Comparison of ENCODE assay signal across 22 cellular contexts in the genomic region with DNA sequence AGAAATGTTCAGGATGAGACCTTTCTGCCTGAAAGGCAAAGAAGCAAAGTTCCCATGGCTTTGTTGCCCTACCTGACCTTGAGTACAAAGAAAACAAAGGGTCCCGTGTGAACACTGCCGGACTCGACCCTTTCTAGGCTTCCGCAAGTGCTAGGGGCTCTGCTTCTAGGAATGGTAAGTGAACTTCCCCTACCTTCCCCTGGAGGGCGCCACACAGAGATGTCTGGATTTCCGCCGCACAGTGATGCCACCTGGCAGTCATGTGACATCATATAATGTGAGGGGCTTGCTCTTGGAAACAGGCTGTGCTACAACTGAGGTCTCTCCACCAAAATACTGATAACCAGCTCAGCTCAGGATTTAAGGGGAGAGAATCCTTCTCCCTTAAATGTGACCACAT. TPM values are rescaled to one million over a fixed set of nuclear protein-coding genes. Genes with fewer than 3 reads are reported as not detected.
DNase-seq lines count a peak whose midpoint lies in the region; ATAC-seq and TF ChIP-seq lines count a peak whose summit lies in the region.
"Had no signal": no experiment of that assay in that cellular context is flagged by ENCODE, and none has a peak within 500 bp of the region (broad histone marks: within the 10 kb centered on the region; RNA-seq: fewer than 3 reads in every experiment).

No MANE protein-coding gene starts in this region.

- peaks cover 7% of the 10 kb centered on the region for H3K27me3 Mint-ChIP-seq in chondrocyte (ENCODE audit: low read depth)
- H3K27me3 Mint-ChIP-seq in effector memory CD8-positive, alpha-beta T cell = peaks cover 73 to 92% of the 10 kb centered on the region in 2 donors
- peaks cover 57% of the 10 kb centered on the region for H3K27me3 Mint-ChIP-seq in activated CD4-positive, alpha-beta T cell treated with anti-CD3 and anti-CD28 coated beads, Interleukin-2, amount 10 ng/mL, durations not matched to agents 7 days and 5 days

- H3K4me3 Mint-ChIP-seq in chondrocyte (ENCODE audit: unreplicated experiment) = no peak overlapping the region
- H3K4me3 Mint-ChIP-seq in effector memory CD8-positive, alpha-beta T cell = no peak overlapping the region
- H3K4me3 Mint-ChIP-seq in activated CD4-positive, alpha-beta T cell treated with anti-CD3 and anti-CD28 coated beads, Interleukin-2, amount 10 ng/mL, durations not matched to agents 7 days and 5 days = no peak overlapping the region
- H3K4me3 Mint-ChIP-seq: activated T-helper 1 cell treated with anti-CD3 and anti-CD28 coated beads, Interleukin-12 subunit alpha, Interleukin-12 subunit beta, Interleukin-2, Interleukin-4 antibody, amounts not matched to agents 30 ng/mL and 10 ng/mL and 1 ng/mL, durations not matched to agents 14 hours and 24 hours and 36 hours; IgD-negative memory B cell; T-helper 17 cell had no signal

- no peaks in the 10 kb centered on the region for H3K9me3 Mint-ChIP-seq in chondrocyte (ENCODE audit: low read depth)
- H3K9me3 Mint-ChIP-seq in effector memory CD8-positive, alpha-beta T cell = no peaks in the 10 kb centered on the region
- no peaks in the 10 kb centered on the region for H3K9me3 Mint-ChIP-seq in activated CD4-positive, alpha-beta T cell treated with anti-CD3 and anti-CD28 coated beads, Interleukin-2, amount 10 ng/mL, durations not matched to agents 7 days and 5 days
- H3K9me3 Mint-ChIP-seq: activated T-helper 1 cell treated with anti-CD3 and anti-CD28 coated beads, Interleukin-12 subunit alpha, Interleukin-12 subunit beta, Interleukin-2, Interleukin-4 antibody, amounts not matched to agents 30 ng/mL and 10 ng/mL and 1 ng/mL, durations not matched to agents 14 hours and 24 hours and 36 hours had no signal

- peaks cover 8% of the 10 kb centered on the region for H3K4me1 Mint-ChIP-seq in chondrocyte (ENCODE audit: low read depth)
- peaks cover 15 to 25% of the 10 kb centered on the region in 2 donors for H3K4me1 Mint-ChIP-seq in effector memory CD8-positive, alpha-beta T cell (ENCODE audit: low read depth in 2 of 2)
- H3K4me1 Mint-ChIP-seq in activated CD4-positive, alpha-beta T cell treated with anti-CD3 and anti-CD28 coated beads, Interleukin-2, amount 10 ng/mL, durations not matched to agents 7 days and 5 days = peaks cover 11% of the 10 kb centered on the region
- H3K4me1 Mint-ChIP-seq: IgD-negative memory B cell had no signal

- POLR2A ChIA-PET in activated CD4-positive, alpha-beta T cell treated with anti-CD3 and anti-CD28 coated beads, Interleukin-2, amount 10 ng/mL, durations not matched to agents 7 days and 5 days (lab: Charles Lee) = no interaction called here

- CTCF ChIA-PET in activated CD4-positive, alpha-beta T cell treated with anti-CD3 and anti-CD28 coated beads, Interleukin-2, amount 10 ng/mL, durations not matched to agents 7 days and 5 days (lab: Charles Lee) = interaction anchor here (1.4 to 1.5 kb wide), 2 partner anchors 13 kb away, joined by 4 to 5 read pairs; no protein-coding TSS in a partner anchor

- peak; percentile 32 for TF ChIP-seq CTCF in 22Rv1 (IDR thresholded peaks at IDR 0.05)
- peak; percentile 12 for TF ChIP-seq CTCF in GM06990 (IDR thresholded peaks at IDR 0.05; ENCODE audit: insufficient read depth, low read length, poor library complexity, severe bottlenecking)
- TF ChIP-seq CTCF in NB4 (IDR thresholded peaks at IDR 0.05; ENCODE audit: low read depth, low read length) = peak; percentile 45
- peak; percentile 51 for TF ChIP-seq CTCF in chondrocyte (IDR thresholded peaks at IDR 0.05)

- H3K27ac ChIP-seq in 22Rv1 = no peak overlapping the region
- H3K27ac ChIP-seq: coronary artery, esophagus squamous epithelium, parathyroid adenoma, thoracic aorta had no signal

- no peaks in the 10 kb centered on the region; the same call in none of the 2 replicates for H3K27me3 ChIP-seq in GM06990 (replicated peaks; ENCODE audit: control insufficient read depth, insufficient read depth, low read length)

- H3K27ac Mint-ChIP-seq in chondrocyte (ENCODE audit: unreplicated experiment) = no peak overlapping the region
- no peak overlapping the region for H3K27ac Mint-ChIP-seq in effector memory CD8-positive, alpha-beta T cell
- H3K27ac Mint-ChIP-seq in activated CD4-positive, alpha-beta T cell treated with anti-CD3 and anti-CD28 coated beads, Interleukin-2, amount 10 ng/mL, durations not matched to agents 7 days and 5 days = no peak overlapping the region
- H3K27ac Mint-ChIP-seq: activated T-helper 1 cell treated with anti-CD3 and anti-CD28 coated beads, Interleukin-12 subunit alpha, Interleukin-12 subunit beta, Interleukin-2, Interleukin-4 antibody, amounts not matched to agents 30 ng/mL and 10 ng/mL and 1 ng/mL, durations not matched to agents 14 hours and 24 hours and 36 hours; IgD-negative memory B cell; T-helper 17 cell had no signal

- H3K36me3 Mint-ChIP-seq in chondrocyte (ENCODE audit: low read depth) = no peaks in the 10 kb centered on the region
- peaks cover 4% of the 10 kb centered on the region for H3K36me3 Mint-ChIP-seq in effector memory CD8-positive, alpha-beta T cell (ENCODE audit: insufficient read depth)
- H3K36me3 Mint-ChIP-seq in activated CD4-positive, alpha-beta T cell treated with anti-CD3 and anti-CD28 coated beads, Interleukin-2, amount 10 ng/mL, durations not matched to agents 7 days and 5 days (ENCODE audit: low read depth) = no peaks in the 10 kb centered on the region
- H3K36me3 Mint-ChIP-seq: IgD-negative memory B cell had no signal

- no peak overlapping the region for H3K4me3 ChIP-seq in GM06990 (replicated peaks; ENCODE audit: low read depth, low read length)
- no peak overlapping the region for H3K4me3 ChIP-seq in NB4 (ENCODE audit: low read depth, low read length)
- H3K4me3 ChIP-seq: coronary artery, esophagus squamous epithelium, thoracic aorta had no signal

- no peak for ATAC-seq in effector memory CD8-positive, alpha-beta T cell (replicated peaks)
- ATAC-seq: left colon, T-helper 17 cell had no signal

- no peak for TF ChIP-seq POLR2A in NB4 (IDR thresholded peaks at IDR 0.05; ENCODE audit: extremely low read depth, insufficient read length)

- DNase-seq in GM06990 (ENCODE audit: extremely low read depth, insufficient read length) (no peak), NB4 (ENCODE audit: low read depth) (peak; percentile 15), chondrocyte (ENCODE audit: low spot score) (no peak), nucleus accumbens (lab: John Stamatoyannopoulos, UW) (no peak), A172 (ENCODE audit: low spot score) (no peak)
- no peak for DNase-seq in effector memory CD8-positive, alpha-beta T cell
- no peak for DNase-seq in activated CD4-positive, alpha-beta T cell treated with anti-CD3 and anti-CD28 coated beads, Interleukin-2, amount 10 ng/mL, durations not matched to agents 7 days and 5 days
- DNase-seq: amniotic stem cell; DMS79; esophagus squamous epithelium; hippocampal formation; left colon; NCI-H146; stimulated activated CD4-positive, alpha-beta T cell treated with anti-CD3 and anti-CD28 coated beads, Interleukin-12 subunit alpha, Interleukin-12 subunit beta, amount 100 ng/mL, for 4 hours; T-helper 17 cell had no signal

- H3K36me3 ChIP-seq in GM06990 (ENCODE audit: control insufficient read depth, insufficient read depth, low read length) = no peaks in the 10 kb centered on the region
- H3K36me3 ChIP-seq: esophagus squamous epithelium, thoracic aorta had no signal

RNA-seq across cellular contexts. Expression of a gene that starts 56.6 kb away (rescaled TPM):
- total RNA-seq in chondrocyte = not detected in 3 replicates
- under 1 TPM in 1 of 2 experiments, not detected in 1; 0.25 TPM for total RNA-seq in activated CD4-positive, alpha-beta T cell treated with anti-CD3 and anti-CD28 coated beads, Interleukin-2, amount 10 ng/mL, durations not matched to agents 7 days and 5 days
- total RNA-seq in A172 (2014; rRNA removed; shearing (Covaris generic)) = not detected in 2 replicates
- total RNA-seq: activated T-helper 1 cell treated with anti-CD3 and anti-CD28 coated beads, Interleukin-12 subunit alpha, Interleukin-12 subunit beta, Interleukin-2, Interleukin-4 antibody, amounts not matched to agents 30 ng/mL and 10 ng/mL and 1 ng/mL, durations not matched to agents 14 hours and 24 hours and 36 hours; NCI-H460 had no signal
